ENCODE assay signal across 13 cellular contexts in the genomic region with DNA sequence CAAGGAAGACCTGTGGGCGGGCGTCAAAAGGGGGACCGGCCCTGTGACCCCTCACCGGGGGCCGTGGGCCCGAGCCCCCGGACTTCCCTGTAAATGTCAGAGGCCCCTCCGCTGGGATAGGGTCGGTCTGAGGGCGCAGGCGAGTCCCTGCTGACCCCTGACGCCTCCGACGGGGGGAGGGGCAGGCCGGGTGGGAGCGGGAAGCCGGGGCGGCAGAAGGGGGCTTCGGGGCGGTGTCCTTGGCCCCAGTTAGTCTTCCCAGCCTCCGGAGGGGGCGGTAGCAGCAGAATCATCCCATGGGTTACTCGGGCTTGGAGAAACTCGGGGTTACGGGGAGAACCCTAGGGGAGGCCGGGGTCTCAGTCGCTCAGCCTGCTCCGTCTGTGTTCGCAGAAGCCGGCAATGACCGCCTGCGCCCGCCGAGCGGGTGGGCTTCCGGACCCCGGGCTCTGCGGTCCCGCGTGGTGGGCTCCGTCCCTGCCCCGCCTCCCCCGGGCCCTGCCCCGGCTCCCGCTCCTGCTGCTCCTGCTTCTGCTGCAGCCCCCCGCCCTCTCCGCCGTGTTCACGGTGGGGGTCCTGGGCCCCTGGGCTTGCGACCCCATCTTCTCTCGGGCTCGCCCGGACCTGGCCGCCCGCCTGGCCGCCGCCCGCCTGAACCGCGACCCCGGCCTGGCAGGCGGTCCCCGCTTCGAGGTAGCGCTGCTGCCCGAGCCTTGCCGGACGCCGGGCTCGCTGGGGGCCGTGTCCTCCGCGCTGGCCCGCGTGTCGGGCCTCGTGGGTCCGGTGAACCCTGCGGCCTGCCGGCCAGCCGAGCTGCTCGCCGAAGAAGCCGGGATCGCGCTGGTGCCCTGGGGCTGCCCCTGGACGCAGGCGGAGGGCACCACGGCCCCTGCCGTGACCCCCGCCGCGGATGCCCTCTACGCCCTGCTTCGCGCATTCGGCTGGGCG. TPM values are rescaled to one million over a fixed set of nuclear protein-coding genes. Genes with fewer than 3 reads are reported as not detected.
DNase-seq lines count a peak whose midpoint lies in the region; ATAC-seq and TF ChIP-seq lines count a peak whose summit lies in the region.
"Had no signal": no experiment of that assay in that cellular context is flagged by ENCODE, and none has a peak within 500 bp of the region (broad histone marks: within the 10 kb centered on the region; RNA-seq: fewer than 3 reads in every experiment).

No MANE protein-coding gene starts in this region.

- DNase-seq in AG08396 (ENCODE audit: low spot score): peak; percentile 38
- no peak for DNase-seq in left ventricle myocardium inferior
- peak; percentile 82 for DNase-seq in osteoblast (ENCODE audit: insufficient read length, low spot score, missing footprints)
- DNase-seq in NCI-H2196 treated with DMSO at 0.1 percent for 48 hours (lab: John Stamatoyannopoulos, UW; ENCODE audit: unreplicated experiment): no peak
- DNase-seq: activated naive CD4-positive, alpha-beta T cell; foreskin melanocyte; NCI-H2081 had no signal

- H2AFZ ChIP-seq in OCI-LY3 (ENCODE audit: low read depth, low read length) (no peak overlapping the region), osteoblast (ENCODE audit: low read length) (peak overlapping the region; percentile 51)

- no peaks in the 10 kb centered on the region for H3K79me2 ChIP-seq in OCI-LY3 (ENCODE audit: low read length)
- H3K79me2 ChIP-seq in osteoblast (ENCODE audit: insufficient read depth, low read length): no peaks in the 10 kb centered on the region

- intact Hi-C loops in left ventricle myocardium inferior (cut with micrococcal nuclease): no loop called here

- H3K27ac ChIP-seq in OCI-LY3 (ENCODE audit: low read length) (no peak overlapping the region), left ventricle myocardium inferior (replicated peaks) (no peak overlapping the region), osteoblast (ENCODE audit: low read depth, low read length) (no peak overlapping the region)

- TF ChIP-seq CTCF in OCI-LY3 (IDR thresholded peaks at IDR 0.05; ENCODE audit: low read depth, low read length) (no peak), left ventricle myocardium inferior (IDR thresholded peaks at IDR 0.05; ENCODE audit: borderline replicate concordance) (no peak), osteoblast (IDR thresholded peaks at IDR 0.05; ENCODE audit: extremely low read depth, low read depth, low read length) (no peak)

- ATAC-seq in GM19328 (IDR thresholded peaks at IDR 0.05; ENCODE audit: unreplicated experiment) (no peak), HG03135 (IDR thresholded peaks at IDR 0.05; ENCODE audit: unreplicated experiment) (no peak), HG02678 (IDR thresholded peaks at IDR 0.05; ENCODE audit: unreplicated experiment) (no peak)
- ATAC-seq: K562 had no signal

- H4K20me1 ChIP-seq in OCI-LY3 (ENCODE audit: insufficient read depth, low read length): no peaks in the 10 kb centered on the region
- no peaks in the 10 kb centered on the region for H4K20me1 ChIP-seq in osteoblast (ENCODE audit: insufficient read depth, low read length)

- H3K4me2 ChIP-seq in OCI-LY3 (ENCODE audit: low read length) (peak overlapping the region; percentile 70), osteoblast (ENCODE audit: insufficient read depth, low read length) (peak overlapping the region; percentile 48)

- peaks cover 9% of the 10 kb centered on the region; the same call in 1 of the 2 replicates for H3K4me1 ChIP-seq in OCI-LY3 (ENCODE audit: low read length)
- H3K4me1 ChIP-seq in left ventricle myocardium inferior: peaks cover 16% of the 10 kb centered on the region
- peaks cover 16% of the 10 kb centered on the region for H3K4me1 ChIP-seq in osteoblast (ENCODE audit: insufficient read depth, low read length)

- H3K36me3 ChIP-seq in OCI-LY3 (replicated peaks; ENCODE audit: low read depth, low read length) (no peaks in the 10 kb centered on the region), left ventricle myocardium inferior (no peaks in the 10 kb centered on the region), osteoblast (ENCODE audit: insufficient read depth, low read length) (no peaks in the 10 kb centered on the region)

- H3K4me3 ChIP-seq in OCI-LY3 (ENCODE audit: low read length) (peak overlapping the region; percentile 65), left ventricle myocardium inferior (peak overlapping the region; percentile 60), osteoblast (ENCODE audit: insufficient read depth, low read length) (peak overlapping the region; percentile 37)
- H3K4me3 ChIP-seq: K562 had no signal

- H3K27me3 ChIP-seq in OCI-LY3 (ENCODE audit: low read depth, low read length) (peaks cover 4% of the 10 kb centered on the region; the same call in 1 of the 2 replicates), left ventricle myocardium inferior (ENCODE audit: low read depth) (peaks cover 86% of the 10 kb centered on the region), osteoblast (ENCODE audit: insufficient read depth, low read length) (peaks cover 33% of the 10 kb centered on the region)

- no peaks in the 10 kb centered on the region for H3K9me3 ChIP-seq in OCI-LY3 (ENCODE audit: insufficient read depth, low read length)
- no peaks in the 10 kb centered on the region for H3K9me3 ChIP-seq in left ventricle myocardium inferior (replicated peaks)
- H3K9me3 ChIP-seq in osteoblast (ENCODE audit: low read depth, low read length): no peaks in the 10 kb centered on the region

- no peak overlapping the region for H3K9ac ChIP-seq in OCI-LY3 (ENCODE audit: low read length)

RNA-seq across cellular contexts. Expression of a gene that starts 0.5 kb away (rescaled TPM):
- not detected for total RNA-seq in left ventricle myocardium inferior
- total RNA-seq in osteoblast: not detected in 2 replicates
- total RNA-seq: chondrocyte had no signal

RNA-seq across cellular contexts. Expression of a gene that starts 35.9 kb away (rescaled TPM):
- total RNA-seq in left ventricle myocardium inferior (not detected), osteoblast (under 0.01 TPM in 2 replicates)
- total RNA-seq: chondrocyte had no signal

Comparison
In these comparisons a context has a peak if more than half of its experiments do, and no peak if none do; other contexts are left out.
1. DNase-seq: peak in AG08396 (single experiment) and osteoblast (single experiment); none in left ventricle myocardium inferior (single experiment) and NCI-H2196 treated with DMSO at 0.1 percent for 48 hours (single experiment).
2. Peak in every context shown above with its lines, with median percentiles within 50 percentile points of each other: H3K4me3 ChIP-seq.